In genomic region chrX:130497531-130497930, GRCh38 we compare ENCODE assay signal across 30 cellular contexts.
DNase-seq lines count a peak whose midpoint lies in the region; FAIRE-seq and TF ChIP-seq lines count a peak whose summit lies in the region.
"Had no signal": no experiment of that assay in that cellular context is flagged by ENCODE, and none has a peak within 500 bp of the region (broad histone marks: within the 10 kb centered on the region; RNA-seq: fewer than 3 reads in every experiment).

No MANE protein-coding gene starts in this region.

- no peak overlapping the region for H3K9ac ChIP-seq in Karpas-422 (ENCODE audit: low read length)
- no peak overlapping the region for H3K9ac ChIP-seq in MM.1S (ENCODE audit: low read length)

- no peaks in the 10 kb centered on the region for H4K20me1 ChIP-seq in Karpas-422 (ENCODE audit: insufficient read depth, low read depth, low read length)
- H4K20me1 ChIP-seq in MM.1S (ENCODE audit: insufficient read depth, low read length), result no peaks in the 10 kb centered on the region

- H3K9me3 ChIP-seq in Karpas-422 (ENCODE audit: low read length) (no peaks in the 10 kb centered on the region), MM.1S (replicated peaks; ENCODE audit: insufficient read depth, low read length) (no peaks in the 10 kb centered on the region)
- H3K9me3 ChIP-seq: Caco-2, sigmoid colon, tibial artery had no signal

- FAIRE-seq in frontal cortex (lab: Jason Lieb, UNC), result peak; percentile 98

- peak overlapping the region; percentile 8; the same call in 1 of the 2 replicates for H2AFZ ChIP-seq in Karpas-422 (ENCODE audit: low read length)
- no peak overlapping the region for H2AFZ ChIP-seq in MM.1S (ENCODE audit: low read length)
- H2AFZ ChIP-seq: PC-9 had no signal

- peaks cover 4% of the 10 kb centered on the region for H3K4me1 ChIP-seq in Karpas-422 (ENCODE audit: low read length)
- no peaks in the 10 kb centered on the region for H3K4me1 ChIP-seq in MM.1S (ENCODE audit: low read length)
- H3K4me1 ChIP-seq: Caco-2, sigmoid colon, tibial artery had no signal

- H3K27me3 ChIP-seq in Karpas-422 (ENCODE audit: low read length) (no peaks in the 10 kb centered on the region), MM.1S (replicated peaks; ENCODE audit: insufficient read depth, low read length) (no peaks in the 10 kb centered on the region)
- H3K27me3 ChIP-seq: brain microvascular endothelial cell, sigmoid colon, tibial artery had no signal

- H3K4me3 ChIP-seq in Karpas-422 (ENCODE audit: low read length) (no peak overlapping the region), MM.1S (ENCODE audit: low read length) (no peak overlapping the region)
- H3K4me3 ChIP-seq: lung, PC-9, sigmoid colon, tibial artery had no signal

- no peaks in the 10 kb centered on the region for H3K9me2 ChIP-seq in Karpas-422 (replicated peaks; ENCODE audit: insufficient read depth, low read length)
- no peaks in the 10 kb centered on the region for H3K9me2 ChIP-seq in MM.1S (replicated peaks; ENCODE audit: insufficient read depth, low read length)

- H3K36me3 ChIP-seq in Karpas-422 (ENCODE audit: insufficient read depth, low read length) (no peaks in the 10 kb centered on the region), MM.1S (replicated peaks; ENCODE audit: insufficient read depth, low read length) (no peaks in the 10 kb centered on the region)
- H3K36me3 ChIP-seq: brain microvascular endothelial cell, sigmoid colon, tibial artery had no signal

- TF ChIP-seq CTCF in MM.1S (IDR thresholded peaks at IDR 0.05; ENCODE audit: low read length), result no peak

- no peaks in the 10 kb centered on the region for H3F3A ChIP-seq in MM.1S (ENCODE audit: insufficient read depth, low read length)

- no peaks in the 10 kb centered on the region for H3K79me2 ChIP-seq in Karpas-422 (ENCODE audit: low read length)
- H3K79me2 ChIP-seq in MM.1S (ENCODE audit: low read length), result no peaks in the 10 kb centered on the region

- DNase-seq in Ammon's horn (ENCODE audit: low spot score) (peak; percentile 90), Karpas-422 (no peak), frontal cortex (ENCODE audit: low spot score in 2 of 2) (peak; percentile 2 to 19), pons (ENCODE audit: low spot score) (peak; percentile 94), NCI-H1417 treated with DMSO at 0.1 percent for 48 hours (lab: John Stamatoyannopoulos, UW) (no peak), AG08395 (ENCODE audit: low spot score) (no peak), MM.1S (no peak), COR-L47 (lab: John Stamatoyannopoulos, UW) (no peak)
- DNase-seq: activated B cell treated with CpG ODN at 0.5 μM for 24 hours; activated CD4-positive, alpha-beta T cell treated with anti-CD3 and anti-CD28 coated beads, Interleukin-2, amount 50 U/mL, for 1 hour; activated CD8-positive, alpha-beta memory T cell treated with anti-CD3 and anti-CD28 coated beads, Interleukin-2, amount 10 ng/mL, durations not matched to agents 7 days and 5 days; activated T-cell treated with anti-CD3 and anti-CD28 coated beads, Interleukin-2, amount 50 U/mL, for 48 hours; brain microvascular endothelial cell; Caco-2; DMS79 treated with DMSO at 0.1 percent for 48 hours; effector CD4-positive, alpha-beta T cell; glutamatergic neuron; HCEC 1CT; kidney glomerular epithelial cell; NCI-H1694; PC-9; SIG-M5; sigmoid colon; stimulated activated CD4-positive, alpha-beta T cell treated with anti-CD3 and anti-CD28 coated beads, Interleukin-15, amount 100 ng/mL, for 24 hours; stimulated activated naive CD4-positive, alpha-beta T cell treated with Interleukin-2 at 50 U/mL for 16 hours; SW 1271; T1000; tibial artery had no signal

- H3K27ac ChIP-seq in Karpas-422 (ENCODE audit: low read length), result no peak overlapping the region
- H3K27ac ChIP-seq in MM.1S (ENCODE audit: low read length), result no peak overlapping the region
- H3K27ac ChIP-seq: brain microvascular endothelial cell, epithelial cell of prostate, PC-9, sigmoid colon, tibial artery had no signal

- H3K4me2 ChIP-seq in Karpas-422 (ENCODE audit: low read depth, low read length, poor library complexity, severe bottlenecking), result no peak overlapping the region
- H3K4me2 ChIP-seq in MM.1S (ENCODE audit: low read depth, low read length), result no peak overlapping the region
- H3K4me2 ChIP-seq: PC-9 had no signal

Comparison
In these comparisons a context has a peak if more than half of its experiments do, and no peak if none do; other contexts are left out.
1. DNase-seq: peak in Ammon's horn (single experiment), frontal cortex (2 of 2) and pons (single experiment); none in Karpas-422 (single experiment), NCI-H1417 treated with DMSO at 0.1 percent for 48 hours (single experiment), AG08395 (single experiment), MM.1S (single experiment) and COR-L47 (single experiment).